ENCODE assay signal across 21 cellular contexts in genomic region chr7:36314491-36314890, GRCh38.
"Had no signal": no experiment of that assay in that cellular context is flagged by ENCODE, and none has a peak within 500 bp of the region (broad histone marks: within the 10 kb centered on the region; RNA-seq: fewer than 3 reads in every experiment).

No MANE protein-coding gene starts in this region.

- H3K36me3 ChIP-seq: SJSA1 had no signal

- H3K4me3 ChIP-seq: SJSA1, SK-N-MC had no signal

- ATAC-seq: HepG2 had no signal

- H3K27me3 ChIP-seq: SJSA1 had no signal

- H3K27ac ChIP-seq: KMS-11, SJSA1, SK-N-MC had no signal

- DNase-seq: IMR-90, Kasumi-1, MM.1S, NCI-H1105, NCI-H1417, NCI-H1436 treated with DMSO at 0.1 percent for 48 hours, NCI-H1694, NCI-H187 treated with DMSO at 0.1 percent for 48 hours, NCI-H2029 treated with DMSO at 0.1 percent for 48 hours, NCI-H2107, NCI-H2227 treated with DMSO at 0.1 percent for 48 hours, NCI-H524, NCI-H526 treated with DMSO at 0.1 percent for 48 hours, NCI-H774, Right ventricle myocardium superior, RPMI8226, SIG-M5 had no signal

- H3K9me3 ChIP-seq: SJSA1 had no signal
